1 cellular context compared by ENCODE assay signal in genomic region chr13:77172650-77173049, GRCh38.
TF ChIP-seq lines count a peak whose summit lies in the region.

No MANE protein-coding gene starts in this region.

TF ChIP-seq in SK-N-SH, 30 proteins besides CTCF, POLR2A, EP300 and RAD21 (continued from another document):
- TF ChIP-seq NFIC (IDR thresholded peaks at IDR 0.05; ENCODE audit: borderline replicate concordance), result no peak
- no peak for TF ChIP-seq PBX3 (IDR thresholded peaks at IDR 0.05)
- no peak for TF ChIP-seq FOXJ3 (CRISPR knock-in tag; IDR thresholded peaks at IDR 0.05)
- TF ChIP-seq NRF1 (IDR thresholded peaks at IDR 0.05; ENCODE audit: low read depth, low read length), result no peak
- no peak for TF ChIP-seq RFX5 (IDR thresholded peaks at IDR 0.05; ENCODE audit: low read length)
- TF ChIP-seq EZH2phosphoT487 (IDR thresholded peaks at IDR 0.05; ENCODE audit: borderline replicate concordance, low read depth), result no peak
- TF ChIP-seq MAX (IDR thresholded peaks at IDR 0.05; ENCODE audit: low read depth), result no peak
